Comparison of ENCODE assay signal across 30 cellular contexts in the genomic region with DNA sequence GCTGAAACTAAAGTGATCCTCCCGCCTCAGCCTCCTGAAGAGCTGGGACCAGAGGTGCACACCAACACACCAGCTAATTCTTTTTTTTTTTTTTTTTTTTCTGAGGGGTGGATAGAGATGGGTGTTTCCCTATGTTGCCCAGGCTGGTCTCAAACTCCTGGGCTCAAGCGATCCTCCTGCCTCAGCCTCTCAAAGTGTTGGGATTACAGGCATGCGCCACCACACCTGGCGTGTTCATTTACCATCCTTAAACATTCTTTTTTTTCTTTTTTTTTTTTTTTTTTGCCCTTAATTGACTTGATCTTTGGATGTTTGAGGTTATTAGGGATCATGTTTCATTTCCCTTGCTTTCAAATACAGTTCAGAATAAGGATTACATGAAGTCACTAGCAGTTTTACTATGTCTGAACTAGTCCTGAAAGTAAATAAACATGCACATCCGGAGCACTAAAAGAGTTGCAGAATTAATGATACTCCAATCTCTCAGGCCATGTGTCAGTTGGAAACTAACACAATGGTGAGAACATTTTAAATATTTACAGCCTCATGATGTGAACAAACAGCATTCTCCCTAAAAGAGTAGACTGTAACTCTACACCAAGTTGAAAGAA. TPM values are rescaled to one million over a fixed set of nuclear protein-coding genes. Genes with fewer than 3 reads are reported as not detected.
DNase-seq lines count a peak whose midpoint lies in the region; ATAC-seq, FAIRE-seq and TF ChIP-seq lines count a peak whose summit lies in the region.
"Had no signal": no experiment of that assay in that cellular context is flagged by ENCODE, and none has a peak within 500 bp of the region (broad histone marks: within the 10 kb centered on the region; RNA-seq: fewer than 3 reads in every experiment).

No MANE protein-coding gene starts in this region.

- H3K27ac Mint-ChIP-seq in activated CD8-positive, alpha-beta T cell treated with anti-CD3 and anti-CD28 coated beads, Interleukin-2, amount 10 ng/mL, durations not matched to agents 7 days and 5 days = no peak overlapping the region
- H3K27ac Mint-ChIP-seq: activated naive CD8-positive, alpha-beta T cell; activated T-helper 2 cell treated with anti-CD3 and anti-CD28 coated beads, Interferon-gamma antibody, Interleukin-2, Interleukin-4, amounts not matched to agents 10 μg/mL and 5 μg/mL and 100 μg/mL, durations not matched to agents 14 hours and 24 hours and 36 hours; B cell; nephron had no signal

- H3K4me3 Mint-ChIP-seq in activated CD8-positive, alpha-beta T cell treated with anti-CD3 and anti-CD28 coated beads, Interleukin-2, amount 10 ng/mL, durations not matched to agents 7 days and 5 days = no peak overlapping the region
- H3K4me3 Mint-ChIP-seq: activated naive CD8-positive, alpha-beta T cell; B cell; nephron had no signal

- no peaks in the 10 kb centered on the region for H3K27me3 Mint-ChIP-seq in activated CD8-positive, alpha-beta T cell treated with anti-CD3 and anti-CD28 coated beads, Interleukin-2, amount 10 ng/mL, durations not matched to agents 7 days and 5 days (ENCODE audit: low read depth)
- H3K27me3 Mint-ChIP-seq: activated naive CD8-positive, alpha-beta T cell; B cell had no signal

- TF ChIP-seq CTCF in C4-2B (conservative IDR thresholded peaks at IDR 0.05) = no peak
- TF ChIP-seq CTCF in endothelial cell of umbilical vein (IDR thresholded peaks at IDR 0.05; ENCODE audit: extremely low read depth in 1 of 2, insufficient read depth in 1 of 2, low read depth in 1 of 2, low read length in 2 of 2) = no peak

- CTCF ChIA-PET in HEK293T (lab: Yijun Ruan, JAX) = no interaction called here
- CTCF ChIA-PET in endothelial cell of umbilical vein (lab: Charles Lee) = interaction anchor here (0.7 kb wide), 1 partner anchor 93 kb away, joined by 3 read pairs; no protein-coding TSS in a partner anchor
- CTCF ChIA-PET in activated CD8-positive, alpha-beta T cell treated with anti-CD3 and anti-CD28 coated beads, Interleukin-2, amount 10 ng/mL, durations not matched to agents 7 days and 5 days (lab: Charles Lee) = interaction anchor here (1.7 kb wide), 1 partner anchor 92 kb away, joined by 4 read pairs; no protein-coding TSS in a partner anchor

- no peak for DNase-seq in HEK293T (ENCODE audit: extremely low spot score)
- DNase-seq in NCI-H2171 treated with DMSO at 0.1 percent for 48 hours (lab: John Stamatoyannopoulos, UW) = peak; percentile 81
- DNase-seq in endothelial cell of umbilical vein (ENCODE audit: low read depth, low spot score) = peak; percentile 21
- no peak for DNase-seq in MV-4-11 (lab: John Stamatoyannopoulos, UW)
- no peak for DNase-seq in activated CD8-positive, alpha-beta T cell treated with anti-CD3 and anti-CD28 coated beads, Interleukin-2, amount 10 ng/mL, durations not matched to agents 7 days and 5 days
- no peak for DNase-seq in middle frontal gyrus (ENCODE audit: extremely low spot score, low spot score)
- DNase-seq: activated CD4-positive, alpha-beta T cell treated with anti-CD3 and anti-CD28 coated beads, Interleukin-2, amount 50 U/mL, for 48 hours; anterior cingulate cortex; DMS79; effector memory CD4-positive, alpha-beta T cell; erythroblast; head of caudate nucleus; Karpas-422; kidney; mucosa of descending colon; retina; small intestine; stimulated activated CD4-positive, alpha-beta T cell treated with anti-CD3 and anti-CD28 coated beads, Interleukin-2, amount 100 ng/mL, for 24 hours; trophoblast cell had no signal

- no peak overlapping the region for H2AFZ ChIP-seq in endothelial cell of umbilical vein (ENCODE audit: low read depth, low read length)

- peaks cover 5% of the 10 kb centered on the region for H3K4me1 Mint-ChIP-seq in activated CD8-positive, alpha-beta T cell treated with anti-CD3 and anti-CD28 coated beads, Interleukin-2, amount 10 ng/mL, durations not matched to agents 7 days and 5 days (ENCODE audit: low read depth)
- H3K4me1 Mint-ChIP-seq: nephron had no signal

- ATAC-seq in activated CD8-positive, alpha-beta T cell treated with anti-CD3 and anti-CD28 coated beads, Interleukin-2, amount 10 ng/mL, durations not matched to agents 7 days and 5 days = no peak
- ATAC-seq in GM21529 (IDR thresholded peaks at IDR 0.05; ENCODE audit: unreplicated experiment) = no peak
- ATAC-seq: activated CD4-positive, CD25-positive, alpha-beta regulatory T cell treated with anti-CD3 and anti-CD28 coated beads, Interleukin-2, amount 50 U/mL, for 24 hours; mucosa of descending colon had no signal

- no peak for TF ChIP-seq POLR2A in endothelial cell of umbilical vein (IDR thresholded peaks at IDR 0.05; ENCODE audit: low read depth, low read length)

- no peak overlapping the region for H3K4me2 ChIP-seq in endothelial cell of umbilical vein (ENCODE audit: insufficient read depth, low read length)

- no peaks in the 10 kb centered on the region for H3K27me3 ChIP-seq in endothelial cell of umbilical vein (ENCODE audit: control insufficient read depth in 2 of 2, insufficient read depth in 2 of 2, low read length in 2 of 2)
- H3K27me3 ChIP-seq: cardiac muscle cell had no signal

- intact Hi-C loops in endothelial cell of umbilical vein (cut with micrococcal nuclease) = no loop called here

- H3K4me1 ChIP-seq in endothelial cell of umbilical vein (ENCODE audit: control insufficient read depth, extremely low read depth, insufficient read depth, low read length) = no peaks in the 10 kb centered on the region
- H3K4me1 ChIP-seq: HAP-1 had no signal

- no TSS peak for BruUV-seq in endothelial cell of umbilical vein (replicated peaks; lab: Mats Ljungman, UMichigan)

- H3K27ac ChIP-seq in C4-2B = peak overlapping the region; percentile 67
- no peak overlapping the region for H3K27ac ChIP-seq in endothelial cell of umbilical vein (ENCODE audit: insufficient read depth, low read depth, low read length)
- H3K27ac ChIP-seq: cardiac muscle cell, coronary artery, SK-N-MC had no signal

- dilution Hi-C loops in endothelial cell of umbilical vein (cut with MboI; ENCODE audit: extremely low pct_ligation_motif_present, low sequenced_read_pairs) = no loop called here

- H4K20me1 ChIP-seq in endothelial cell of umbilical vein (replicated peaks; ENCODE audit: control insufficient read depth, extremely low read depth, insufficient read depth, low read length) = no peaks in the 10 kb centered on the region

- H3K9me3 ChIP-seq in endothelial cell of umbilical vein (replicated peaks; ENCODE audit: control insufficient read depth, insufficient read depth, low read length) = no peaks in the 10 kb centered on the region
- H3K9me3 ChIP-seq: HAP-1, mucosa of descending colon had no signal

- H3K9me1 ChIP-seq in endothelial cell of umbilical vein (replicated peaks; ENCODE audit: control insufficient read depth, extremely low read depth, insufficient read depth, low read length) = no peaks in the 10 kb centered on the region

- no peaks in the 10 kb centered on the region for H3K79me2 ChIP-seq in endothelial cell of umbilical vein (ENCODE audit: control insufficient read depth, insufficient read depth, low read length)

- H3K9me3 Mint-ChIP-seq in activated CD8-positive, alpha-beta T cell treated with anti-CD3 and anti-CD28 coated beads, Interleukin-2, amount 10 ng/mL, durations not matched to agents 7 days and 5 days (ENCODE audit: insufficient read depth) = no peaks in the 10 kb centered on the region
- H3K9me3 Mint-ChIP-seq: activated T-helper 2 cell treated with anti-CD3 and anti-CD28 coated beads, Interferon-gamma antibody, Interleukin-2, Interleukin-4, amounts not matched to agents 10 μg/mL and 5 μg/mL and 100 μg/mL, durations not matched to agents 14 hours and 24 hours and 36 hours had no signal

- H3K36me3 ChIP-seq in endothelial cell of umbilical vein (ENCODE audit: control insufficient read depth in 2 of 2, extremely low read depth in 1 of 2, insufficient read depth in 2 of 2, low read length in 2 of 2) = no peaks in the 10 kb centered on the region
- H3K36me3 ChIP-seq: cardiac muscle cell, HAP-1 had no signal

- H3K36me3 Mint-ChIP-seq in activated CD8-positive, alpha-beta T cell treated with anti-CD3 and anti-CD28 coated beads, Interleukin-2, amount 10 ng/mL, durations not matched to agents 7 days and 5 days (ENCODE audit: low read depth) = peaks cover 5% of the 10 kb centered on the region

- POLR2A ChIA-PET in HEK293T (lab: Yijun Ruan, JAX) = no interaction called here
- POLR2A ChIA-PET in endothelial cell of umbilical vein (lab: Charles Lee) = no interaction called here
- POLR2A ChIA-PET in activated CD8-positive, alpha-beta T cell treated with anti-CD3 and anti-CD28 coated beads, Interleukin-2, amount 10 ng/mL, durations not matched to agents 7 days and 5 days (lab: Charles Lee) = no interaction called here

- no peak overlapping the region for H3K4me3 ChIP-seq in endothelial cell of umbilical vein (replicated peaks in 1 of 3; ENCODE audit: insufficient read depth in 1 of 3, low read depth in 1 of 3, low read length in 3 of 3)
- H3K4me3 ChIP-seq: cardiac muscle cell, coronary artery, HAP-1, mucosa of descending colon, SK-N-MC had no signal

- no peak for FAIRE-seq in endothelial cell of umbilical vein (lab: Jason Lieb, UNC)
- FAIRE-seq: kidney, small intestine had no signal

- no peak overlapping the region for H3K9ac ChIP-seq in endothelial cell of umbilical vein (replicated peaks; ENCODE audit: extremely low read depth, insufficient read depth, low read length)

RNA-seq across cellular contexts. Expression of a gene that starts 10.2 kb away (rescaled TPM):
- 9.4 and 10.9 TPM in 2 replicates for total RNA-seq in endothelial cell of umbilical vein
- 3.3 and 4.1 TPM in 2 replicates for polyA plus RNA-seq in endothelial cell of umbilical vein
- 5.0 TPM in 2 replicates for polyA plus RNA-seq in endothelial cell of umbilical vein (2011; cell fraction: cytosol; rRNA removed)
- polyA plus RNA-seq in endothelial cell of umbilical vein (2011; cell fraction: nucleus; rRNA removed) = 4.8 and 6.8 TPM in 2 replicates
- polyA plus RNA-seq in endothelial cell of umbilical vein (2012) = 9.1 TPM in 2 replicates
- 6.1 and 9.4 TPM in 2 replicates for polyA minus RNA-seq in endothelial cell of umbilical vein
- 4.2 TPM for polyA minus RNA-seq in endothelial cell of umbilical vein (2011; cell fraction: cytosol; rRNA and poly(A)+ RNA removed)
- polyA minus RNA-seq in endothelial cell of umbilical vein (2011; cell fraction: nucleus; rRNA and poly(A)+ RNA removed) = 5.4 and 6.8 TPM in 2 replicates
- total RNA-seq in activated CD8-positive, alpha-beta T cell treated with anti-CD3 and anti-CD28 coated beads, Interleukin-2, amount 10 ng/mL, durations not matched to agents 7 days and 5 days = 10 to 100 TPM in 1 of 2 experiments, 1 to 10 TPM in 1; 8.5 to 10.5 TPM

RNA-seq across cellular contexts. Expression of a gene that starts 22.5 kb away (rescaled TPM):
- total RNA-seq in endothelial cell of umbilical vein = 31.0 and 34.7 TPM in 2 replicates
- 4.3 and 6.5 TPM in 2 replicates for polyA plus RNA-seq in endothelial cell of umbilical vein
- polyA plus RNA-seq in endothelial cell of umbilical vein (2011; cell fraction: cytosol; rRNA removed) = 5.3 and 5.7 TPM in 2 replicates
- 10.7 and 17.3 TPM in 2 replicates for polyA plus RNA-seq in endothelial cell of umbilical vein (2011; cell fraction: nucleus; rRNA removed)
- 18.3 and 21.5 TPM in 2 replicates for polyA plus RNA-seq in endothelial cell of umbilical vein (2012)
- polyA minus RNA-seq in endothelial cell of umbilical vein = 19.5 and 21.5 TPM in 2 replicates
- 6.9 TPM for polyA minus RNA-seq in endothelial cell of umbilical vein (2011; cell fraction: cytosol; rRNA and poly(A)+ RNA removed)
- 16.7 and 23.0 TPM in 2 replicates for polyA minus RNA-seq in endothelial cell of umbilical vein (2011; cell fraction: nucleus; rRNA and poly(A)+ RNA removed)
- 10 to 100 TPM; 22.9 to 28.3 TPM for total RNA-seq in activated CD8-positive, alpha-beta T cell treated with anti-CD3 and anti-CD28 coated beads, Interleukin-2, amount 10 ng/mL, durations not matched to agents 7 days and 5 days

RNA-seq across cellular contexts. Expression of a gene that starts 23.5 kb away (rescaled TPM):
- total RNA-seq in endothelial cell of umbilical vein = 8.0 TPM in 2 replicates
- polyA plus RNA-seq in endothelial cell of umbilical vein = 3.9 and 4.2 TPM in 2 replicates
- polyA plus RNA-seq in endothelial cell of umbilical vein (2011; cell fraction: cytosol; rRNA removed) = 2.7 and 3.4 TPM in 2 replicates
- 14.5 and 16.1 TPM in 2 replicates for polyA plus RNA-seq in endothelial cell of umbilical vein (2011; cell fraction: nucleus; rRNA removed)
- polyA plus RNA-seq in endothelial cell of umbilical vein (2012) = 3.7 and 4.9 TPM in 2 replicates
- 13.2 and 14.7 TPM in 2 replicates for polyA minus RNA-seq in endothelial cell of umbilical vein
- polyA minus RNA-seq in endothelial cell of umbilical vein (2011; cell fraction: cytosol; rRNA and poly(A)+ RNA removed) = 2.0 TPM
- polyA minus RNA-seq in endothelial cell of umbilical vein (2011; cell fraction: nucleus; rRNA and poly(A)+ RNA removed) = 13.4 and 14.2 TPM in 2 replicates
- total RNA-seq in activated CD8-positive, alpha-beta T cell treated with anti-CD3 and anti-CD28 coated beads, Interleukin-2, amount 10 ng/mL, durations not matched to agents 7 days and 5 days = under 1 TPM; 0.29 to 0.37 TPM

Comparison
In these comparisons a context has a peak if more than half of its experiments do, and no peak if none do; other contexts are left out.
1. DNase-seq: peak in NCI-H2171 treated with DMSO at 0.1 percent for 48 hours (single experiment) and endothelial cell of umbilical vein (single experiment); none in HEK293T (single experiment), MV-4-11 (single experiment), activated CD8-positive, alpha-beta T cell treated with anti-CD3 and anti-CD28 coated beads, Interleukin-2, amount 10 ng/mL, durations not matched to agents 7 days and 5 days (single experiment) and middle frontal gyrus (single experiment).